38 cellular contexts compared by ENCODE assay signal in the genomic region with DNA sequence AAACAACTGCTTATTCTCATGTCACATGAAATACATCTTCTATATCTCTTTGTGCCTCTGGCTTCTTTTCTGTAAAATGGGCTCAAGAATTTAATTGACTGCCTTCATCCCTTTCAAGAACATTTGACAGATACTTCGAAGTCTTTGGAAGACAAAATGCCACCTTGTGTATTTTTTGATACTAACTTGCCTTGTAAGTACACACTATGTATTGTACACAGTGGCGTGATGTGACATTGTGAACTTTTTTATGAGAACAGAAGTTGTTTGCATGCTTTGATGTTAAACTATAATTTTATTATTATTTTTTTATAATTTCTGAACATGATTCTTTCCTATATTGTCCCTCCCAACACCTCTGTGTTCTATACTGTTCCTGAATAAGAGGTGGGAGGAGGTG.
"Had no signal": no experiment of that assay in that cellular context is flagged by ENCODE, and none has a peak within 500 bp of the region (broad histone marks: within the 10 kb centered on the region; RNA-seq: fewer than 3 reads in every experiment).

No MANE protein-coding gene starts in this region.

- H3K4me3 Mint-ChIP-seq: activated CD4-positive, alpha-beta memory T cell treated with anti-CD3 and anti-CD28 coated beads for 36 hours; activated CD4-positive, alpha-beta T cell treated with anti-CD3 and anti-CD28 coated beads, Interleukin-2, amount 10 ng/mL, durations not matched to agents 24 days and 14 days; activated CD8-positive, alpha-beta T cell treated with anti-CD3 and anti-CD28 coated beads for 36 hours; activated naive CD4-positive, alpha-beta T cell treated with anti-CD3 and anti-CD28 coated beads, Interleukin-2, amount 10 ng/mL, durations not matched to agents 7 days and 5 days; activated naive CD4-positive, alpha-beta T cell treated with anti-CD3 and anti-CD28 coated beads, Interleukin-2, amount 50 U/mL, for 24 hours; activated naive CD8-positive, alpha-beta T cell; activated naive CD8-positive, alpha-beta T cell treated with anti-CD3 and anti-CD28 coated beads, Interleukin-2, amount 10 ng/mL, durations not matched to agents 7 days and 5 days; activated naive CD8-positive, alpha-beta T cell treated with anti-CD3 and anti-CD28 coated beads, Interleukin-2, amount 50 U/mL, for 24 hours; activated T-cell treated with anti-CD3 and anti-CD28 coated beads, Interleukin-2, amount 50 U/mL, for 24 hours; brain; central memory CD8-positive, alpha-beta T cell; T-helper 1 cell treated with Interleukin-12 subunit alpha and Interleukin-12 subunit beta and Interleukin-4 antibody, amounts not matched to agents 30 μg/mL and 1 μg/mL, for 36 hours; T-helper 2 cell treated with Interferon-gamma antibody and Interleukin-4, amounts not matched to agents 5 μg/mL and 100 μg/mL, for 36 hours; WTC11 had no signal

- H3K9me3 Mint-ChIP-seq: activated CD4-positive, alpha-beta memory T cell treated with anti-CD3 and anti-CD28 coated beads for 36 hours; activated CD4-positive, alpha-beta T cell treated with anti-CD3 and anti-CD28 coated beads, Interleukin-2, amount 10 ng/mL, durations not matched to agents 24 days and 14 days; activated CD8-positive, alpha-beta T cell treated with anti-CD3 and anti-CD28 coated beads for 36 hours; activated naive CD4-positive, alpha-beta T cell treated with anti-CD3 and anti-CD28 coated beads, Interleukin-2, amount 10 ng/mL, durations not matched to agents 7 days and 5 days; activated naive CD4-positive, alpha-beta T cell treated with anti-CD3 and anti-CD28 coated beads, Interleukin-2, amount 50 U/mL, for 24 hours; activated naive CD8-positive, alpha-beta T cell treated with anti-CD3 and anti-CD28 coated beads, Interleukin-2, amount 10 ng/mL, durations not matched to agents 7 days and 5 days; activated naive CD8-positive, alpha-beta T cell treated with anti-CD3 and anti-CD28 coated beads, Interleukin-2, amount 50 U/mL, for 24 hours; activated T-cell treated with anti-CD3 and anti-CD28 coated beads, Interleukin-2, amount 50 U/mL, for 24 hours; activated T-helper 2 cell treated with anti-CD3 and anti-CD28 coated beads, Interferon-gamma antibody, Interleukin-2, Interleukin-4, amounts not matched to agents 10 μg/mL and 5 μg/mL and 100 μg/mL, durations not matched to agents 14 hours and 24 hours and 36 hours; brain; central memory CD8-positive, alpha-beta T cell; T-helper 1 cell treated with Interleukin-12 subunit alpha and Interleukin-12 subunit beta and Interleukin-4 antibody, amounts not matched to agents 30 μg/mL and 1 μg/mL, for 36 hours; T-helper 2 cell treated with Interferon-gamma antibody and Interleukin-4, amounts not matched to agents 5 μg/mL and 100 μg/mL, for 36 hours; WTC11 had no signal

- FAIRE-seq: bronchial epithelial cell, TTC549 had no signal

- H3K27me3 Mint-ChIP-seq: activated CD4-positive, alpha-beta memory T cell treated with anti-CD3 and anti-CD28 coated beads for 36 hours; activated CD4-positive, alpha-beta T cell treated with anti-CD3 and anti-CD28 coated beads, Interleukin-2, amount 10 ng/mL, durations not matched to agents 24 days and 14 days; activated CD8-positive, alpha-beta T cell treated with anti-CD3 and anti-CD28 coated beads for 36 hours; activated naive CD4-positive, alpha-beta T cell treated with anti-CD3 and anti-CD28 coated beads, Interleukin-2, amount 10 ng/mL, durations not matched to agents 7 days and 5 days; activated naive CD4-positive, alpha-beta T cell treated with anti-CD3 and anti-CD28 coated beads, Interleukin-2, amount 50 U/mL, for 24 hours; activated naive CD8-positive, alpha-beta T cell; activated naive CD8-positive, alpha-beta T cell treated with anti-CD3 and anti-CD28 coated beads, Interleukin-2, amount 10 ng/mL, durations not matched to agents 7 days and 5 days; activated naive CD8-positive, alpha-beta T cell treated with anti-CD3 and anti-CD28 coated beads, Interleukin-2, amount 50 U/mL, for 24 hours; activated T-cell treated with anti-CD3 and anti-CD28 coated beads, Interleukin-2, amount 50 U/mL, for 24 hours; brain; central memory CD8-positive, alpha-beta T cell had no signal

- H3K27ac ChIP-seq: ascending aorta, cardiac muscle cell, WERI-Rb-1 had no signal

- H3K27ac Mint-ChIP-seq: activated CD4-positive, alpha-beta memory T cell treated with anti-CD3 and anti-CD28 coated beads for 36 hours; activated CD4-positive, alpha-beta T cell treated with anti-CD3 and anti-CD28 coated beads, Interleukin-2, amount 10 ng/mL, durations not matched to agents 24 days and 14 days; activated CD8-positive, alpha-beta T cell treated with anti-CD3 and anti-CD28 coated beads for 36 hours; activated naive CD4-positive, alpha-beta T cell treated with anti-CD3 and anti-CD28 coated beads, Interleukin-2, amount 10 ng/mL, durations not matched to agents 7 days and 5 days; activated naive CD4-positive, alpha-beta T cell treated with anti-CD3 and anti-CD28 coated beads, Interleukin-2, amount 50 U/mL, for 24 hours; activated naive CD8-positive, alpha-beta T cell; activated naive CD8-positive, alpha-beta T cell treated with anti-CD3 and anti-CD28 coated beads, Interleukin-2, amount 10 ng/mL, durations not matched to agents 7 days and 5 days; activated naive CD8-positive, alpha-beta T cell treated with anti-CD3 and anti-CD28 coated beads, Interleukin-2, amount 50 U/mL, for 24 hours; activated T-cell treated with anti-CD3 and anti-CD28 coated beads, Interleukin-2, amount 50 U/mL, for 24 hours; activated T-helper 2 cell treated with anti-CD3 and anti-CD28 coated beads, Interferon-gamma antibody, Interleukin-2, Interleukin-4, amounts not matched to agents 10 μg/mL and 5 μg/mL and 100 μg/mL, durations not matched to agents 14 hours and 24 hours and 36 hours; brain; T-helper 1 cell treated with Interleukin-12 subunit alpha and Interleukin-12 subunit beta and Interleukin-4 antibody, amounts not matched to agents 30 μg/mL and 1 μg/mL, for 36 hours; T-helper 2 cell treated with Interferon-gamma antibody and Interleukin-4, amounts not matched to agents 5 μg/mL and 100 μg/mL, for 36 hours; WTC11 had no signal

- DNase-seq: activated CD4-positive, alpha-beta memory T cell treated with anti-CD3 and anti-CD28 coated beads for 36 hours; activated CD4-positive, alpha-beta T cell treated with anti-CD3 and anti-CD28 coated beads for 1 hour; activated CD4-positive, alpha-beta T cell treated with anti-CD3 and anti-CD28 coated beads for 4 hours; activated CD4-positive, alpha-beta T cell treated with anti-CD3 and anti-CD28 coated beads, Interleukin-2, amount 10 ng/mL, durations not matched to agents 24 days and 14 days; activated CD4-positive, alpha-beta T cell treated with anti-CD3 and anti-CD28 coated beads, Interleukin-2, amount 50 U/mL, for 1 hour; activated CD4-positive, alpha-beta T cell treated with anti-CD3 and anti-CD28 coated beads, Interleukin-2, amount 50 U/mL, for 4 hours; activated CD4-positive, CD25-positive, alpha-beta regulatory T cell; activated CD8-positive, alpha-beta memory T cell treated with anti-CD3 and anti-CD28 coated beads, Interleukin-2, amount 50 U/mL, for 4 hours; activated CD8-positive, alpha-beta T cell treated with anti-CD3 and anti-CD28 coated beads for 36 hours; activated effector memory CD4-positive, alpha-beta T cell treated with Interleukin-2 at 50 U/mL for 16 hours; activated gamma-delta T cell; activated naive CD4-positive, alpha-beta T cell treated with anti-CD3 and anti-CD28 coated beads, Interleukin-2, amount 10 ng/mL, durations not matched to agents 7 days and 5 days; activated naive CD4-positive, alpha-beta T cell treated with Interleukin-2 at 50 U/mL for 16 hours; activated naive CD8-positive, alpha-beta T cell treated with anti-CD3 and anti-CD28 coated beads, Interleukin-2, amount 10 ng/mL, durations not matched to agents 7 days and 5 days; activated naive CD8-positive, alpha-beta T cell treated with anti-CD3 and anti-CD28 coated beads, Interleukin-2, amount 50 U/mL, for 24 hours; activated T-cell treated with anti-CD3 and anti-CD28 coated beads, Interleukin-2, amount 50 U/mL, for 24 hours; activated T-cell treated with anti-CD3 and anti-CD28 coated beads, Interleukin-2, amount 50 U/mL, for 48 hours; amygdala; anterior cingulate cortex; caudate nucleus; cerebellar nuclear complex; T-helper 1 cell; T-helper 2 cell; T-helper 9 cell; WERI-Rb-1 had no signal

- H3K4me3 ChIP-seq: ascending aorta, cardiac muscle cell had no signal

- H3K9me3 ChIP-seq: ascending aorta had no signal

- H3K27me3 ChIP-seq: ascending aorta, cardiac muscle cell had no signal

- ATAC-seq: activated CD4-positive, CD25-positive, alpha-beta regulatory T cell treated with anti-CD3 and anti-CD28 coated beads, Interleukin-2, amount 50 U/mL, for 24 hours; activated CD8-positive, alpha-beta T cell treated with anti-CD3 and anti-CD28 coated beads for 36 hours; activated naive CD8-positive, alpha-beta T cell treated with anti-CD3 and anti-CD28 coated beads, Interleukin-2, amount 50 U/mL, for 24 hours; WTC11 had no signal
